In the genomic region with DNA sequence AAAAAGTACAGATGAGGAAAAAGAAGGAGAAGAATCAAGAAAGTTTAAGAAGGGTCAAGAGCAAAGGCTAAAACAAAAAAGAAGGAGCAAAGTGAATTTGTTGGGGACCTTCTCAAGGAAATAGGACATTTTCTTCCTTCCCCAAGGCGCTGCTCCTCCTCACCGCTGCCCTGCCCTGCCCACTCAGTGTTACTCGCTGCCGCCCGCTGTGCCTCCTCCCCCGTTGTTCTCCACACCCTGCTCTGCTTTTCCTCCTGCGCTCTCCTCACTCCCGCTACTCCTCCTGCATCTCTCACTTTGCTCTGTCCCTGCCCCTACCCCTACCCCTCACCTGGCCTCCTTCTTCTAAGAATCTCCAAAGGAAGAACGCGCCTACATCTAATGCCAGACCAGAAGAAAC, we compare ENCODE assay signal across 35 cellular contexts.
"Had no signal": no experiment of that assay in that cellular context is flagged by ENCODE, and none has a peak within 500 bp of the region (broad histone marks: within the 10 kb centered on the region; RNA-seq: fewer than 3 reads in every experiment).

No MANE protein-coding gene starts in this region.

- H3K9me3 Mint-ChIP-seq: activated B cell treated with CpG ODN at 0.5 μM for 24 hours; activated CD4-positive, alpha-beta memory T cell treated with anti-CD3 and anti-CD28 coated beads for 36 hours; activated CD4-positive, alpha-beta T cell treated with anti-CD3 and anti-CD28 coated beads, Interleukin-2, amount 10 ng/mL, durations not matched to agents 24 days and 14 days; activated naive CD4-positive, alpha-beta T cell treated with anti-CD3 and anti-CD28 coated beads, Interleukin-2, amount 50 U/mL, for 72 hours; activated naive CD8-positive, alpha-beta T cell treated with anti-CD3 and anti-CD28 coated beads, Interleukin-2, amount 10 ng/mL, durations not matched to agents 7 days and 5 days; activated T-helper 17 cell treated with anti-CD3 and anti-CD28 coated beads, Interleukin-2, amount 50 U/mL, for 72 hours; T-cell; T-helper 1 cell treated with Interleukin-12 subunit alpha and Interleukin-12 subunit beta and Interleukin-4 antibody, amounts not matched to agents 30 μg/mL and 1 μg/mL, for 36 hours; T-helper 2 cell treated with Interferon-gamma antibody and Interleukin-4, amounts not matched to agents 5 μg/mL and 100 μg/mL, for 36 hours had no signal

- H3K4me3 ChIP-seq: ascending aorta, breast epithelium, cardiac muscle cell, colonic mucosa, dorsolateral prefrontal cortex, esophagus muscularis mucosa, gastrocnemius medialis, heart right ventricle, hepatocyte had no signal

- H3K4me2 ChIP-seq: hepatocyte had no signal

- H3K4me1 Mint-ChIP-seq: activated B cell treated with CpG ODN at 0.5 μM for 24 hours; activated CD8-positive, alpha-beta memory T cell treated with anti-CD3 and anti-CD28 coated beads, Interleukin-2, amount 10 ng/mL, durations not matched to agents 7 days and 5 days; activated naive CD8-positive, alpha-beta T cell treated with anti-CD3 and anti-CD28 coated beads, Interleukin-2, amount 10 ng/mL, durations not matched to agents 7 days and 5 days; activated T-helper 17 cell treated with anti-CD3 and anti-CD28 coated beads, Interleukin-2, amount 50 U/mL, for 72 hours; brain; T-cell had no signal

- H3K27ac ChIP-seq: ascending aorta, breast epithelium, cardiac muscle cell, colonic mucosa, dorsolateral prefrontal cortex, esophagus muscularis mucosa, foreskin keratinocyte, gastrocnemius medialis, heart right ventricle, hepatocyte, WERI-Rb-1 had no signal

- ATAC-seq: activated CD4-positive, CD25-positive, alpha-beta regulatory T cell treated with anti-CD3 and anti-CD28 coated beads, Interleukin-2, amount 50 U/mL, for 24 hours; activated CD8-positive, alpha-beta memory T cell treated with anti-CD3 and anti-CD28 coated beads, Interleukin-2, amount 10 ng/mL, durations not matched to agents 7 days and 5 days; activated CD8-positive, alpha-beta T cell treated with anti-CD3 and anti-CD28 coated beads, Interleukin-2, amount 10 ng/mL, durations not matched to agents 7 days and 5 days; activated naive CD4-positive, alpha-beta T cell treated with anti-CD3 and anti-CD28 coated beads, Interleukin-2, amount 50 U/mL, for 72 hours; activated T-helper 17 cell treated with anti-CD3 and anti-CD28 coated beads, Interleukin-2, amount 50 U/mL, for 72 hours; foreskin keratinocyte; gastrocnemius medialis; heart right ventricle; T-cell had no signal

- H3K4me1 ChIP-seq: ascending aorta, breast epithelium, colonic mucosa, esophagus muscularis mucosa, gastrocnemius medialis had no signal

- H3K36me3 ChIP-seq: breast epithelium had no signal

- H3K27me3 ChIP-seq: ascending aorta, breast epithelium, cardiac muscle cell, colonic mucosa, dorsolateral prefrontal cortex, esophagus muscularis mucosa, foreskin keratinocyte, gastrocnemius medialis, heart right ventricle, hepatocyte had no signal

- H3K27ac Mint-ChIP-seq: activated B cell treated with CpG ODN at 0.5 μM for 24 hours; activated CD4-positive, alpha-beta memory T cell treated with anti-CD3 and anti-CD28 coated beads for 36 hours; activated CD4-positive, alpha-beta T cell treated with anti-CD3 and anti-CD28 coated beads, Interleukin-2, amount 10 ng/mL, durations not matched to agents 24 days and 14 days; activated CD8-positive, alpha-beta memory T cell treated with anti-CD3 and anti-CD28 coated beads, Interleukin-2, amount 10 ng/mL, durations not matched to agents 7 days and 5 days; activated CD8-positive, alpha-beta T cell treated with anti-CD3 and anti-CD28 coated beads, Interleukin-2, amount 10 ng/mL, durations not matched to agents 7 days and 5 days; activated naive CD4-positive, alpha-beta T cell treated with anti-CD3 and anti-CD28 coated beads, Interleukin-2, amount 50 U/mL, for 72 hours; activated naive CD8-positive, alpha-beta T cell treated with anti-CD3 and anti-CD28 coated beads, Interleukin-2, amount 10 ng/mL, durations not matched to agents 7 days and 5 days; activated T-helper 17 cell treated with anti-CD3 and anti-CD28 coated beads, Interleukin-2, amount 50 U/mL, for 72 hours; T-helper 1 cell treated with Interleukin-12 subunit alpha and Interleukin-12 subunit beta and Interleukin-4 antibody, amounts not matched to agents 30 μg/mL and 1 μg/mL, for 36 hours; T-helper 2 cell treated with Interferon-gamma antibody and Interleukin-4, amounts not matched to agents 5 μg/mL and 100 μg/mL, for 36 hours had no signal

- DNase-seq: activated B cell treated with CpG ODN at 0.5 μM for 24 hours; activated CD4-positive, alpha-beta memory T cell treated with anti-CD3 and anti-CD28 coated beads for 36 hours; activated CD4-positive, alpha-beta T cell treated with anti-CD3 and anti-CD28 coated beads, Interleukin-2, amount 10 ng/mL, durations not matched to agents 24 days and 14 days; activated CD8-positive, alpha-beta memory T cell treated with anti-CD3 and anti-CD28 coated beads, Interleukin-2, amount 10 ng/mL, durations not matched to agents 7 days and 5 days; activated CD8-positive, alpha-beta memory T cell treated with anti-CD3 and anti-CD28 coated beads, Interleukin-2, amount 50 U/mL, for 4 hours; activated CD8-positive, alpha-beta T cell treated with anti-CD3 and anti-CD28 coated beads, Interleukin-2, amount 10 ng/mL, durations not matched to agents 7 days and 5 days; activated effector memory CD4-positive, alpha-beta T cell treated with Interleukin-2 at 50 U/mL for 16 hours; activated gamma-delta T cell treated with Interleukin-2 at 50 U/mL for 16 hours; activated naive CD4-positive, alpha-beta T cell treated with Interleukin-2 at 50 U/mL for 16 hours; activated naive CD8-positive, alpha-beta T cell treated with anti-CD3 and anti-CD28 coated beads, Interleukin-2, amount 10 ng/mL, durations not matched to agents 7 days and 5 days; activated T-cell treated with anti-CD3 and anti-CD28 coated beads, Interleukin-2, amount 50 U/mL, for 1 hour; central memory CD4-positive, alpha-beta T cell; cerebellar nuclear complex; colonic mucosa; dorsolateral prefrontal cortex; effector memory CD4-positive, alpha-beta T cell; erythroblast; foreskin keratinocyte; gastrocnemius medialis; glutamatergic neuron; heart right ventricle; T-cell; T1000; WERI-Rb-1 had no signal

- H3K9me3 ChIP-seq: ascending aorta, breast epithelium, colonic mucosa, esophagus muscularis mucosa, gastrocnemius medialis, heart right ventricle had no signal

- H3K4me3 Mint-ChIP-seq: activated B cell treated with CpG ODN at 0.5 μM for 24 hours; activated CD4-positive, alpha-beta memory T cell treated with anti-CD3 and anti-CD28 coated beads for 36 hours; activated CD4-positive, alpha-beta T cell treated with anti-CD3 and anti-CD28 coated beads, Interleukin-2, amount 10 ng/mL, durations not matched to agents 24 days and 14 days; activated CD8-positive, alpha-beta memory T cell treated with anti-CD3 and anti-CD28 coated beads, Interleukin-2, amount 10 ng/mL, durations not matched to agents 7 days and 5 days; activated CD8-positive, alpha-beta T cell treated with anti-CD3 and anti-CD28 coated beads, Interleukin-2, amount 10 ng/mL, durations not matched to agents 7 days and 5 days; activated naive CD8-positive, alpha-beta T cell treated with anti-CD3 and anti-CD28 coated beads, Interleukin-2, amount 10 ng/mL, durations not matched to agents 7 days and 5 days; activated T-helper 17 cell treated with anti-CD3 and anti-CD28 coated beads, Interleukin-2, amount 50 U/mL, for 72 hours; brain; T-cell; T-helper 1 cell treated with Interleukin-12 subunit alpha and Interleukin-12 subunit beta and Interleukin-4 antibody, amounts not matched to agents 30 μg/mL and 1 μg/mL, for 36 hours; T-helper 2 cell treated with Interferon-gamma antibody and Interleukin-4, amounts not matched to agents 5 μg/mL and 100 μg/mL, for 36 hours had no signal

- H2AFZ ChIP-seq: hepatocyte had no signal

- H3K27me3 Mint-ChIP-seq: activated B cell treated with CpG ODN at 0.5 μM for 24 hours; activated CD4-positive, alpha-beta memory T cell treated with anti-CD3 and anti-CD28 coated beads for 36 hours; activated CD4-positive, alpha-beta T cell treated with anti-CD3 and anti-CD28 coated beads, Interleukin-2, amount 10 ng/mL, durations not matched to agents 24 days and 14 days; activated CD8-positive, alpha-beta memory T cell treated with anti-CD3 and anti-CD28 coated beads, Interleukin-2, amount 10 ng/mL, durations not matched to agents 7 days and 5 days; activated naive CD8-positive, alpha-beta T cell treated with anti-CD3 and anti-CD28 coated beads, Interleukin-2, amount 10 ng/mL, durations not matched to agents 7 days and 5 days; activated T-helper 17 cell treated with anti-CD3 and anti-CD28 coated beads, Interleukin-2, amount 50 U/mL, for 72 hours; brain; T-cell had no signal
